In genomic region chr11:57124912-57125311, GRCh38 we compare ENCODE assay signal across 17 cellular contexts. TPM values are rescaled to one million over a fixed set of nuclear protein-coding genes. Genes with fewer than 3 reads are reported as not detected.
"Had no signal": no experiment of that assay in that cellular context is flagged by ENCODE, and none has a peak within 500 bp of the region (broad histone marks: within the 10 kb centered on the region; RNA-seq: fewer than 3 reads in every experiment).

No MANE protein-coding gene starts in this region.

- DNase-seq: activated CD8-positive, alpha-beta memory T cell treated with anti-CD3 and anti-CD28 coated beads, Interleukin-2, amount 50 U/mL, for 4 hours; activated CD8-positive, alpha-beta T cell treated with anti-CD3 and anti-CD28 coated beads for 36 hours; activated naive CD8-positive, alpha-beta T cell treated with anti-CD3 and anti-CD28 coated beads, Interleukin-2, amount 10 ng/mL, durations not matched to agents 7 days and 5 days; anterior cingulate cortex; effector memory CD8-positive, alpha-beta T cell; erythroblast; hippocampal formation; kidney glomerular epithelial cell; midbrain; naive thymus-derived CD4-positive, alpha-beta T cell; T-cell; T1000; tibial artery had no signal

- H3K4me1 ChIP-seq: tibial artery, vagina had no signal

- H3K4me3 ChIP-seq: coronary artery, tibial artery, vagina had no signal

- H3K27ac ChIP-seq: coronary artery, tibial artery, vagina had no signal

- H3K9me3 ChIP-seq: tibial artery, vagina had no signal

- ATAC-seq: activated CD8-positive, alpha-beta T cell treated with anti-CD3 and anti-CD28 coated beads for 36 hours; effector memory CD8-positive, alpha-beta T cell; naive thymus-derived CD4-positive, alpha-beta T cell; stimulated activated memory B cell treated with anti-CD40 and anti-IgM and Interleukin-4, amounts not matched to agents 10 μg/mL and 1 μg/mL and 100 μg/mL, for 72 hours; T-cell had no signal

- H3K27me3 ChIP-seq: vagina had no signal

- H3K36me3 ChIP-seq: tibial artery, vagina had no signal

RNA-seq across cellular contexts. Expression of gene LRRC55, which starts 56.8 kb away (rescaled TPM):
- total RNA-seq: activated CD8-positive, alpha-beta T cell treated with anti-CD3 and anti-CD28 coated beads for 36 hours; activated naive CD8-positive, alpha-beta T cell treated with anti-CD3 and anti-CD28 coated beads, Interleukin-2, amount 10 ng/mL, durations not matched to agents 7 days and 5 days; naive thymus-derived CD4-positive, alpha-beta T cell; omental fat pad; T-cell had no signal
- polyA plus RNA-seq: naive thymus-derived CD4-positive, alpha-beta T cell had no signal
